ENCODE assay signal across 1 cellular context in genomic region chr12:95216704-95217376, GRCh38.
A peak's percentile ranks its signal among the peaks of the same experiment; 100 is the strongest.
TF ChIP-seq lines count a peak whose summit lies in the region.

No MANE protein-coding gene starts in this region.

TF ChIP-seq in HepG2, 621 proteins besides CTCF, POLR2A, EP300 and RAD21 (continued from another document and continues in another):
- TF ChIP-seq HMGXB3 (CRISPR knock-in tag; IDR thresholded peaks at IDR 0.05; ENCODE audit: borderline replicate concordance) (no peak), NR2F2 (IDR thresholded peaks at IDR 0.05; ENCODE audit: borderline replicate concordance, low read depth) (no peak), RFXAP (CRISPR knock-in tag; IDR thresholded peaks at IDR 0.05; ENCODE audit: borderline replicate concordance) (0 out of 2 replicates have a peak, but pooled peaks have one; percentile 70), KDM6A (CRISPR knock-in tag; IDR thresholded peaks at IDR 0.05; ENCODE audit: low read depth) (no peak), ZBTB7A (CRISPR knock-in tag; IDR thresholded peaks at IDR 0.05) (peak; percentile 1; the same call in 1 of the 2 replicates), ZNF317 (CRISPR knock-in tag; IDR thresholded peaks at IDR 0.05) (peak; percentile 68; the same call in 1 of the 2 replicates), PRMT3 (CRISPR knock-in tag; IDR thresholded peaks at IDR 0.05; ENCODE audit: borderline replicate concordance, low read depth) (no peak), ZNF101 (CRISPR knock-in tag; IDR thresholded peaks at IDR 0.05; ENCODE audit: borderline replicate concordance, low read depth) (no peak), ZSCAN22 (CRISPR knock-in tag; IDR thresholded peaks at IDR 0.05) (no peak), ZNF552 (CRISPR knock-in tag; IDR thresholded peaks at IDR 0.05; ENCODE audit: borderline replicate concordance) (0 out of 2 replicates have a peak, but pooled peaks have one; percentile 27), CBX2 (IDR thresholded peaks at IDR 0.05; ENCODE audit: low read depth, low read length) (no peak), CBX2 (CRISPR knock-in tag; IDR thresholded peaks at IDR 0.05; ENCODE audit: low read depth) (no peak), GABPA (IDR thresholded peaks at IDR 0.05; ENCODE audit: low read depth, low read length) (no peak), GABPA (CRISPR knock-in tag; IDR thresholded peaks at IDR 0.05; ENCODE audit: low read depth) (no peak), AFF4 (CRISPR knock-in tag; IDR thresholded peaks at IDR 0.05) (0 out of 2 replicates have a peak, but pooled peaks have one; percentile 19), ZBTB26 (CRISPR knock-in tag; IDR thresholded peaks at IDR 0.05; ENCODE audit: borderline replicate concordance) (0 out of 2 replicates have a peak, but pooled peaks have one; percentile 7), TCF12 (IDR thresholded peaks at IDR 0.05) (no peak), TCF12 (CRISPR knock-in tag; IDR thresholded peaks at IDR 0.05) (0 out of 2 replicates have a peak, but pooled peaks have one; percentile 43), KDM3A (CRISPR knock-in tag; IDR thresholded peaks at IDR 0.05; ENCODE audit: low read depth) (0 out of 2 replicates have a peak, but pooled peaks have one; percentile 14), TCF7L2 (IDR thresholded peaks at IDR 0.05; ENCODE audit: low read depth, low read length) (no peak), ASH2L (IDR thresholded peaks at IDR 0.05; ENCODE audit: insufficient read length, low read depth, low read length) (peak; percentile 52), ZNF572 (CRISPR knock-in tag; IDR thresholded peaks at IDR 0.05) (0 out of 2 replicates have a peak, but pooled peaks have one; percentile 34), YEATS4 (CRISPR knock-in tag; IDR thresholded peaks at IDR 0.05; ENCODE audit: borderline replicate concordance) (no peak), ZNF235 (CRISPR knock-in tag; IDR thresholded peaks at IDR 0.05; ENCODE audit: borderline replicate concordance) (0 out of 2 replicates have a peak, but pooled peaks have one; percentile 75), ZNF646 (CRISPR knock-in tag; IDR thresholded peaks at IDR 0.05) (0 out of 2 replicates have a peak, but pooled peaks have one; percentile 49), ZSCAN30 (CRISPR knock-in tag; IDR thresholded peaks at IDR 0.05) (0 out of 2 replicates have a peak, but pooled peaks have one; percentile 68), ZNF773 (CRISPR knock-in tag; IDR thresholded peaks at IDR 0.05; ENCODE audit: borderline replicate concordance) (0 out of 2 replicates have a peak, but pooled peaks have one; percentile 15), ZNF660 (CRISPR knock-in tag; IDR thresholded peaks at IDR 0.05; ENCODE audit: borderline replicate concordance, low read depth) (no peak), PLSCR1 (CRISPR knock-in tag; IDR thresholded peaks at IDR 0.05; ENCODE audit: borderline replicate concordance) (no peak), ZNF44 (CRISPR knock-in tag; IDR thresholded peaks at IDR 0.05) (no peak), ZBED4 (CRISPR knock-in tag; IDR thresholded peaks at IDR 0.05; ENCODE audit: borderline replicate concordance) (0 out of 2 replicates have a peak, but pooled peaks have one; percentile 11), GFI1 (CRISPR knock-in tag; IDR thresholded peaks at IDR 0.05; ENCODE audit: borderline replicate concordance) (peak; percentile 49; the same call in 1 of the 2 replicates), TGIF2 (CRISPR knock-in tag; IDR thresholded peaks at IDR 0.05) (0 out of 2 replicates have a peak, but pooled peaks have one; percentile 9), ZNF598 (CRISPR knock-in tag; IDR thresholded peaks at IDR 0.05; ENCODE audit: borderline replicate concordance) (0 out of 2 replicates have a peak, but pooled peaks have one; percentile 3), ZNF768 (CRISPR knock-in tag; IDR thresholded peaks at IDR 0.05) (0 out of 2 replicates have a peak, but pooled peaks have one; percentile 6), ZNF124 (CRISPR knock-in tag; IDR thresholded peaks at IDR 0.05) (no peak), ZNF777 (CRISPR knock-in tag; IDR thresholded peaks at IDR 0.05) (peak; percentile 63), NKX3-1 (CRISPR knock-in tag; IDR thresholded peaks at IDR 0.05) (peak; percentile 52; the same call in 1 of the 2 replicates), ZNF709 (CRISPR knock-in tag; IDR thresholded peaks at IDR 0.05) (no peak)
